ENCODE assay signal across 20 cellular contexts in the genomic region with DNA sequence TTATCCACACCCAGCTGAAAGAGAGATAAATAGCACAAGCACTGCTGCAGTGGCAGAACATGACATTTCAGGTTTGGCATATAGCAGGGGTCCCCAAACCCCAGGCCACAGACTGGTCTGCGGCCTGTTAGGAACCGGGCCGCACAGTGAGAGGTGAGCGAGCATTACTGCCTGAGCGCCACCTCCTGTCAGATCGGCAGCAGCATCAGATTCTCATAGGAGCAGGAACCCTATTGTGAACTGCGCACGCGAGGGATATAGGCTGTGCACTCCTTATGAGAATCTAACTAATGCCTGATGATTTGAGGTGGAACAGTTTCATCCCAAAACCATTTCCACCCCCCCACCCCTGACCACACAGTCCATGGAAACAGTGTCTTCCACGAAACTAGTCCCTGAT. TPM values are rescaled to one million over a fixed set of nuclear protein-coding genes. Genes with fewer than 3 reads are reported as not detected.
A peak's percentile ranks its signal among the peaks of the same experiment; 100 is the strongest.
DNase-seq lines count a peak whose midpoint lies in the region; ATAC-seq lines count a peak whose summit lies in the region.
"Had no signal": no experiment of that assay in that cellular context is flagged by ENCODE, and none has a peak within 500 bp of the region (broad histone marks: within the 10 kb centered on the region; RNA-seq: fewer than 3 reads in every experiment).

No MANE protein-coding gene starts in this region.

- peak overlapping the region; percentile 93 for H3K27ac Mint-ChIP-seq in activated naive CD8-positive, alpha-beta T cell
- no peak overlapping the region for H3K27ac Mint-ChIP-seq in activated naive CD8-positive, alpha-beta T cell treated with anti-CD3 and anti-CD28 coated beads for 36 hours
- H3K27ac Mint-ChIP-seq in T-cell: peak overlapping the region; percentile 74 to 80
- no peak overlapping the region for H3K27ac Mint-ChIP-seq in stimulated activated effector memory CD8-positive, alpha-beta T cell treated with anti-CD3 and anti-CD28 coated beads, Interleukin-12 subunit alpha, Interleukin-12 subunit beta, amount 100 ng/mL, for 72 hours

- no peaks in the 10 kb centered on the region for H3K27me3 Mint-ChIP-seq in activated naive CD8-positive, alpha-beta T cell
- H3K27me3 Mint-ChIP-seq in activated naive CD8-positive, alpha-beta T cell treated with anti-CD3 and anti-CD28 coated beads for 36 hours: no peaks in the 10 kb centered on the region
- H3K27me3 Mint-ChIP-seq in T-cell: no peaks in the 10 kb centered on the region

- POLR2A ChIA-PET in T-cell (lab: Charles Lee): no interaction called here

- ATAC-seq in T-cell (replicated peaks in 1 of 4): peak; percentile 30 to 66 (median 54)
- ATAC-seq in stimulated activated effector memory CD8-positive, alpha-beta T cell treated with anti-CD3 and anti-CD28 coated beads, Interleukin-12 subunit alpha, Interleukin-12 subunit beta, amount 100 ng/mL, for 72 hours: peak; percentile 79
- ATAC-seq in esophagus mucosa: no peak
- ATAC-seq: GM12878, sciatic nerve had no signal

- peaks cover 44% of the 10 kb centered on the region for H3K36me3 Mint-ChIP-seq in activated naive CD8-positive, alpha-beta T cell
- H3K36me3 Mint-ChIP-seq in activated naive CD8-positive, alpha-beta T cell treated with anti-CD3 and anti-CD28 coated beads for 36 hours: peaks cover 43% of the 10 kb centered on the region
- H3K36me3 Mint-ChIP-seq in T-cell: peaks cover 38% of the 10 kb centered on the region
- peaks cover 27% of the 10 kb centered on the region for H3K36me3 Mint-ChIP-seq in stimulated activated effector memory CD8-positive, alpha-beta T cell treated with anti-CD3 and anti-CD28 coated beads, Interleukin-12 subunit alpha, Interleukin-12 subunit beta, amount 100 ng/mL, for 72 hours

- H3K4me1 Mint-ChIP-seq in activated naive CD8-positive, alpha-beta T cell (ENCODE audit: low read depth): peaks cover 31% of the 10 kb centered on the region
- H3K4me1 Mint-ChIP-seq in activated naive CD8-positive, alpha-beta T cell treated with anti-CD3 and anti-CD28 coated beads for 36 hours: peaks cover 27% of the 10 kb centered on the region
- peaks cover 28 to 62% (median 39%) of the 10 kb centered on the region in 3 donors for H3K4me1 Mint-ChIP-seq in T-cell
- H3K4me1 Mint-ChIP-seq in stimulated activated effector memory CD8-positive, alpha-beta T cell treated with anti-CD3 and anti-CD28 coated beads, Interleukin-12 subunit alpha, Interleukin-12 subunit beta, amount 100 ng/mL, for 72 hours: peaks cover 54% of the 10 kb centered on the region

- no peak for DNase-seq in activated naive CD8-positive, alpha-beta T cell treated with anti-CD3 and anti-CD28 coated beads for 36 hours
- DNase-seq in T-cell (peak in 10 of 34 experiments; percentile 4 to 26 (median 16)), GF-D8 (lab: John Stamatoyannopoulos, UW) (no peak), NCI-H446 (lab: John Stamatoyannopoulos, UW) (no peak)
- peak; percentile 7 for DNase-seq in effector CD4-positive, alpha-beta T cell
- DNase-seq in stimulated activated effector memory CD8-positive, alpha-beta T cell treated with anti-CD3 and anti-CD28 coated beads, Interleukin-12 subunit alpha, Interleukin-12 subunit beta, amount 100 ng/mL, for 72 hours (ENCODE audit: low spot score in 2 of 2): no peak
- DNase-seq: activated CD4-positive, alpha-beta T cell treated with anti-CD3 and anti-CD28 coated beads for 4 hours; anterior cingulate cortex; foreskin melanocyte; left ventricle myocardium inferior; NCI-H187; NCI-H510A; SHP77; uterus had no signal

- H3K9me3 Mint-ChIP-seq in activated naive CD8-positive, alpha-beta T cell (ENCODE audit: low read depth): no peaks in the 10 kb centered on the region
- no peaks in the 10 kb centered on the region for H3K9me3 Mint-ChIP-seq in activated naive CD8-positive, alpha-beta T cell treated with anti-CD3 and anti-CD28 coated beads for 36 hours
- peaks cover 0 to 6% (median 0%) of the 10 kb centered on the region in 3 donors for H3K9me3 Mint-ChIP-seq in T-cell
- H3K9me3 Mint-ChIP-seq in stimulated activated effector memory CD8-positive, alpha-beta T cell treated with anti-CD3 and anti-CD28 coated beads, Interleukin-12 subunit alpha, Interleukin-12 subunit beta, amount 100 ng/mL, for 72 hours: no peaks in the 10 kb centered on the region

- no peak overlapping the region for H3K4me3 Mint-ChIP-seq in activated naive CD8-positive, alpha-beta T cell
- H3K4me3 Mint-ChIP-seq in activated naive CD8-positive, alpha-beta T cell treated with anti-CD3 and anti-CD28 coated beads for 36 hours: no peak overlapping the region
- H3K4me3 Mint-ChIP-seq in T-cell: no peak overlapping the region
- H3K4me3 Mint-ChIP-seq in stimulated activated effector memory CD8-positive, alpha-beta T cell treated with anti-CD3 and anti-CD28 coated beads, Interleukin-12 subunit alpha, Interleukin-12 subunit beta, amount 100 ng/mL, for 72 hours: no peak overlapping the region

- CTCF ChIA-PET in T-cell (lab: Charles Lee): interaction anchor here in 1 of 2 donors (0.6 kb wide), 1 partner anchor 9 kb away, joined by 3 read pairs; no protein-coding TSS in a partner anchor

RNA-seq across cellular contexts. Expression of gene CCR4, which starts 54.6 kb away (rescaled TPM):
- 1 to 10 TPM; 8.1 to 8.8 TPM for total RNA-seq in activated naive CD8-positive, alpha-beta T cell treated with anti-CD3 and anti-CD28 coated beads for 36 hours
- total RNA-seq in T-cell (10 to 100 TPM; 37.4 to 85.4 (median 74.8) TPM), esophagus mucosa (0.40 TPM)
- total RNA-seq: endothelial cell of umbilical vein, left ventricle myocardium inferior, osteocyte had no signal

Comparison
In these comparisons a context has a peak if more than half of its experiments do, and no peak if none do; other contexts are left out.
1. H3K27ac Mint-ChIP-seq: peak in activated naive CD8-positive, alpha-beta T cell (single experiment) and T-cell (2 of 2); none in activated naive CD8-positive, alpha-beta T cell treated with anti-CD3 and anti-CD28 coated beads for 36 hours (single experiment) and stimulated activated effector memory CD8-positive, alpha-beta T cell treated with anti-CD3 and anti-CD28 coated beads, Interleukin-12 subunit alpha, Interleukin-12 subunit beta, amount 100 ng/mL, for 72 hours (single experiment).